ENCODE assay signal across 8 cellular contexts in the genomic region with DNA sequence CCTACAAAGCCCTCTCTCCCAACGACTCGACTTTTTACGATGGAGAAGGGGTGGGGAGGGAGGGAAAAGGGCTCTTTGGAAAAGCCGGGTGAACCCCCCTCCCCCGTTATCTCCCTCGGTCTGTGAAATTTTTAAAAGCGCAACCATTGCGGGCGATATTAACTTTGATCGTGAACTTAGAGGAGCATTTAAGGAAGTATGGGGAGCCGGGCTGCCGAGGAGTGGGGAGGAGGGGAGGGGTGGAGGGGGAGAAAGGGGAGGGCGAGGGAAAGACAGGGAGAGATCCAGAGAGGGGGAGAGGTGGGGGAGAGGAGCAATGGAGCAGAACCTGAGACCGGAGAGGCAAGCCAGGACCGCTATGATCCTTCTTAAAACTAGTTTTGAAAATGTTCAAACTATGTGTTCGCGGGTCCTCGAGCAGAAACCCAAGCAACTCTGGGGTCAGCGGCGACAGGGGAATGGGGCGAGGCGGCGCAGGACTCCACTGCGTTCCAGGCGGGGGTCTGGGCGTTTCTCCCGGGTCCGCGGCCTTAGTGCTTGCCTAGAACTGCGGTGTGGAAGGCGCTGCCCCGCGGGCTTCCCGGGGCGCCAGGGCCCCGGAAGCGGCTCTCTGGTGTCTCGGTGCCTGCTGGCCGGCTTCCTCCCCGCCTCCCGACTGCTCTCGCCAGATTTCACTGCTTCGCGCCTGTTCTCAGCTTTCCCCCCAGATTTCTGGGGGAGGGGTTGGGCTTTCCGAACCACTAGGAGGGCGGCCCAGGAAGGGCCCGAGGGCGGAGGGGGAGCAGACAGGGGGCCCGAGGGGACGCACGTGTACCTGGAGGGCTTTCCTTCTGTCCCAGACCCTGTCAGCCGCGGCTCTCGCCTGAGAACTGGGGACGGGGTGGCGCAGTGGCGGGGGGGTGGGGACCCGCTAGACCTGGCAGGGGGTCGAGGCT. TPM values are rescaled to one million over a fixed set of nuclear protein-coding genes. Genes with fewer than 3 reads are reported as not detected.
DNase-seq lines count a peak whose midpoint lies in the region; ATAC-seq and TF ChIP-seq lines count a peak whose summit lies in the region.

Gene HOTAIR (minus strand): TSS at position 871 of the 935 bp plus-strand sequence.

- 2 to 6% (median 4%) methylated on average over 50 to 59 of the region's 59 CpGs for WGBS in spleen, 5 donors

- H3K79me2 ChIP-seq in OCI-LY7 (ENCODE audit: insufficient read depth, low read depth, low read length), result no peaks in the 10 kb centered on the region

- H3K36me3 Mint-ChIP-seq in activated naive CD4-positive, alpha-beta T cell treated with anti-CD3 and anti-CD28 coated beads, Interleukin-2, amount 50 U/mL, for 72 hours, result peaks cover 7 to 20% of the 10 kb centered on the region in 2 donors

- H3K4me3 ChIP-seq in OCI-LY7 (ENCODE audit: low read depth, low read length, poor library complexity, severe bottlenecking), result peak within 1 kb of the TSS; percentile 71
- peak within 1 kb of the TSS in 7 of 8 donors; percentile 13 to 62 (median 25) for H3K4me3 ChIP-seq in spleen

- no peak for TF ChIP-seq POLR2A in spleen (IDR thresholded peaks at IDR 0.05)

- peak within 1 kb of the TSS; percentile 83 for H3K27ac ChIP-seq in OCI-LY7 (ENCODE audit: low read depth, low read length, poor library complexity, severe bottlenecking)
- no peak within 1 kb of the TSS for H3K27ac ChIP-seq in spleen

- no peaks in the 10 kb centered on the region for H4K20me1 ChIP-seq in OCI-LY7 (ENCODE audit: insufficient read depth, low read length)

- BruUV-seq in OCI-LY7 (replicated peaks; lab: Mats Ljungman, UMichigan), result no TSS peak

- intact Hi-C loops in OCI-LY7 (cut with micrococcal nuclease; ENCODE audit: unreplicated experiment), result loop anchor here (5.0 kb wide), 1 partner anchor 217 kb away; no protein-coding TSS in a partner anchor
- intact Hi-C loops in spleen (cut with DNase I; ENCODE audit: low total_unique reads), result no loop called here

- DNase-seq in activated naive CD4-positive, alpha-beta T cell treated with Interleukin-2 at 50 U/mL for 16 hours, result peak; percentile 17
- no peak for DNase-seq in activated naive CD4-positive, alpha-beta T cell treated with anti-CD3 and anti-CD28 coated beads, Interleukin-2, amount 50 U/mL, for 72 hours (ENCODE audit: low spot score in 2 of 2)
- DNase-seq in OCI-LY7 (ENCODE audit: low spot score), result peak; percentile 72
- DNase-seq in spleen, result no peak
- DNase-seq in NCI-H2029 treated with DMSO at 0.1 percent for 48 hours (lab: John Stamatoyannopoulos, UW), result no peak
- DNase-seq in Ammon's horn (ENCODE audit: low spot score), result no peak

- H3K4me2 ChIP-seq in OCI-LY7 (ENCODE audit: low read length), result peak within 1 kb of the TSS; percentile 65

- POLR2A ChIA-PET in OCI-LY7 (lab: Charles Lee), result interaction anchor here (0.7 kb wide), 1 partner anchor 244 kb away, joined by 3 read pairs; no protein-coding TSS in a partner anchor

- H3K9me2 ChIP-seq in OCI-LY7 (ENCODE audit: insufficient read depth, low read length), result no peaks in the 10 kb centered on the region

- CTCF ChIA-PET in OCI-LY7 (lab: Charles Lee; ENCODE audit: unreplicated experiment), result interaction anchor here (0.6 to 0.7 kb wide), 2 partner anchors 10 to 206 kb away, joined by 3 to 4 read pairs; no protein-coding TSS in a partner anchor

- ATAC-seq in activated naive CD4-positive, alpha-beta T cell treated with anti-CD3 and anti-CD28 coated beads, Interleukin-2, amount 50 U/mL, for 72 hours, result no peak
- ATAC-seq in esophagus mucosa (peak; percentile 41), GM21423 (IDR thresholded peaks at IDR 0.05; ENCODE audit: unreplicated experiment) (no peak)

- H3K9me3 ChIP-seq in OCI-LY7 (ENCODE audit: low read length), result no peaks in the 10 kb centered on the region
- peaks cover 0 to 11% (median 0%) of the 10 kb centered on the region in 8 donors for H3K9me3 ChIP-seq in spleen

- no peaks in the 10 kb centered on the region for H3K36me3 ChIP-seq in OCI-LY7 (ENCODE audit: insufficient read depth, low read length)
- H3K36me3 ChIP-seq in spleen, result no peaks in the 10 kb centered on the region

- peaks cover 0 to 5% of the 10 kb centered on the region in 2 donors for H3K9me3 Mint-ChIP-seq in activated naive CD4-positive, alpha-beta T cell treated with anti-CD3 and anti-CD28 coated beads, Interleukin-2, amount 50 U/mL, for 72 hours

- H3K4me1 ChIP-seq in OCI-LY7 (ENCODE audit: insufficient read depth, low read length, poor library complexity, severe bottlenecking) (peaks cover 34% of the 10 kb centered on the region), spleen (peaks cover 12 to 35% (median 26%) of the 10 kb centered on the region in 6 donors)

- peaks cover 27 to 100% (median 100%) of the 10 kb centered on the region in 7 donors for H3K27me3 ChIP-seq in spleen (replicated peaks in 1 of 7)

- peak within 1 kb of the TSS in 1 of 2 donors; percentile 23 for H3K27ac Mint-ChIP-seq in activated naive CD4-positive, alpha-beta T cell treated with anti-CD3 and anti-CD28 coated beads, Interleukin-2, amount 50 U/mL, for 72 hours

- H2AFZ ChIP-seq in OCI-LY7 (ENCODE audit: low read length), result peak within 1 kb of the TSS; percentile 77

- no peak for TF ChIP-seq CTCF in OCI-LY7 (conservative IDR thresholded peaks at IDR 0.05; ENCODE audit: low read length)
- no peak for TF ChIP-seq CTCF in spleen (IDR thresholded peaks at IDR 0.05 in 8 of 11, conservative IDR thresholded peaks at IDR 0.05 in 3 of 11)

RNA-seq across cellular contexts. Expression of gene HOTAIR, which starts in this region (rescaled TPM):
- not detected for total RNA-seq in activated naive CD4-positive, alpha-beta T cell treated with anti-CD3 and anti-CD28 coated beads, Interleukin-2, amount 50 U/mL, for 72 hours
- total RNA-seq in OCI-LY7 (2014; rRNA removed; shearing (Covaris generic)), result 0.88 and 1.6 TPM in 2 replicates
- total RNA-seq in OCI-LY7 (2022) (3.6 and 5.3 TPM in 2 replicates), esophagus mucosa (not detected), spleen (not detected)
- not detected for polyA plus RNA-seq in spleen

Comparison
In these comparisons a context has a peak if more than half of its experiments do, and no peak if none do; other contexts are left out.
1. DNase-seq: peak in activated naive CD4-positive, alpha-beta T cell treated with Interleukin-2 at 50 U/mL for 16 hours (single experiment) and OCI-LY7 (single experiment); none in activated naive CD4-positive, alpha-beta T cell treated with anti-CD3 and anti-CD28 coated beads, Interleukin-2, amount 50 U/mL, for 72 hours (0 of 2), spleen (single experiment), NCI-H2029 treated with DMSO at 0.1 percent for 48 hours (single experiment) and Ammon's horn (single experiment).
2. Peak in ATAC-seq in esophagus mucosa; RNA of the gene not detected or under 1 TPM.